10 cellular contexts compared by ENCODE assay signal in the genomic region with DNA sequence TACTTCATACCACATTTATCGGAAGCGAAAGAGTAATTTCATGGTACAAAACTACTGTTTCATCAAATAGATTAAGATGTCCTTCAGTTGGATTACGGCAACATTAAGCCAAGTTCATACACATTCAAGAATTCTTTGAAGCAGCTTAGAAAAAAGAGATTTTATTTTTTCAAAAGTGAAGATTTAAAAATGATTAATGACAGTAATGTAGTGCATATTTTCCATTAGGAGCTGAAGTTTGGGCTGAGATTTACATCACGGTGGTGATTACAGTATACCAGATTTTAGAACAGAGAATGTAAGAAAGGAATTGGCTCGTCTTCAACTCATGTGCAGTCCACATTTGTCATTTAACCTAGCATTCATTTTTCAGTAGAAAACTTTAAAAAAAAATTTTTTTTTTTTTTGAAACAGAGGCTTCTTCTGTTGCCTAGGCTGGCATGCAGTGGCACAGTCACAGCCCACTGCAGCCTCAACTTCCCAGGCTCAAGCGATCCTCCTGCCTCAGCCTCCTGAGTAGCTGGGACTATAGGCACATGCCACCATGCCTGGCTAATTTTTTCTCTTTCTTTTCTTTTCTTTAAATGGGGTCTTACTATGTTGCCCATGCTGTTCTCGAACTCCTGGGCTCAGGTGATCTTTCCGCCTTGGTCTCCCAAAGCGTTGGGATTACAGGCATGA. TPM values are rescaled to one million over a fixed set of nuclear protein-coding genes. Genes with fewer than 3 reads are reported as not detected.
A peak's percentile ranks its signal among the peaks of the same experiment; 100 is the strongest.
DNase-seq lines count a peak whose midpoint lies in the region; ATAC-seq and TF ChIP-seq lines count a peak whose summit lies in the region.
"Had no signal": no experiment of that assay in that cellular context is flagged by ENCODE, and none has a peak within 500 bp of the region (broad histone marks: within the 10 kb centered on the region; RNA-seq: fewer than 3 reads in every experiment).

No MANE protein-coding gene starts in this region.

- H2AFZ ChIP-seq in OCI-LY3 (ENCODE audit: low read depth, low read length), result no peak overlapping the region

- H4K20me1 ChIP-seq in OCI-LY3 (ENCODE audit: insufficient read depth, low read length), result peaks cover 8% of the 10 kb centered on the region

- no peaks in the 10 kb centered on the region for H3K9me3 ChIP-seq in OCI-LY3 (ENCODE audit: insufficient read depth, low read length)

- peak overlapping the region; percentile 99 for H3K4me2 ChIP-seq in OCI-LY3 (ENCODE audit: low read length)

- peaks cover 36% of the 10 kb centered on the region for H3K36me3 Mint-ChIP-seq in Calu3 (ENCODE audit: insufficient read depth, unreplicated experiment)
- no peaks in the 10 kb centered on the region for H3K36me3 Mint-ChIP-seq in neural crest cell (ENCODE audit: low read depth)

- TF ChIP-seq CTCF in Calu3 (IDR thresholded peaks at IDR 0.05; ENCODE audit: unreplicated experiment) (no peak), OCI-LY3 (IDR thresholded peaks at IDR 0.05; ENCODE audit: low read depth, low read length) (no peak), neural crest cell (conservative IDR thresholded peaks at IDR 0.05) (no peak)

- BruUV-seq in Calu3 (replicated peaks; lab: Mats Ljungman, UMichigan), result TSS peak; percentile 39

- H3K27me3 Mint-ChIP-seq in Calu3 (ENCODE audit: unreplicated experiment) (peaks cover 2% of the 10 kb centered on the region), neural crest cell (ENCODE audit: low read depth) (peaks cover 61% of the 10 kb centered on the region)

- CTCF ChIA-PET in Calu3 (lab: Charles Lee), result interaction anchor here (0.7 to 2.0 kb wide), 7 partner anchors 15 to 90 kb away, joined by 3 to 11 read pairs (median 6); no protein-coding TSS in a partner anchor

- H3K9ac ChIP-seq in OCI-LY3 (ENCODE audit: low read length), result no peak overlapping the region

- H3K36me3 ChIP-seq in OCI-LY3 (replicated peaks; ENCODE audit: low read depth, low read length), result no peaks in the 10 kb centered on the region

- peaks cover 17% of the 10 kb centered on the region for H3K4me1 ChIP-seq in OCI-LY3 (ENCODE audit: low read length)

- H3K27ac Mint-ChIP-seq in Calu3 (ENCODE audit: unreplicated experiment) (peak overlapping the region; percentile 63), neural crest cell (ENCODE audit: unreplicated experiment) (no peak overlapping the region)

- H3K4me3 Mint-ChIP-seq in Calu3 (ENCODE audit: low read depth, unreplicated experiment), result peak overlapping the region; percentile 79
- H3K4me3 Mint-ChIP-seq in neural crest cell, result peak overlapping the region; percentile 86

- H3K4me1 Mint-ChIP-seq in Calu3 (ENCODE audit: low read depth, unreplicated experiment), result peaks cover 35% of the 10 kb centered on the region
- peaks cover 8% of the 10 kb centered on the region for H3K4me1 Mint-ChIP-seq in neural crest cell

- intact Hi-C loops in Calu3 (cut with micrococcal nuclease; ENCODE audit: unreplicated experiment), result loop anchor here (2.0 kb wide), 1 partner anchor 89 kb away; no protein-coding TSS in a partner anchor
- intact Hi-C loops in left cardiac atrium (cut with DNase I), result loop anchor here (2.0 to 5.0 kb wide), 3 partner anchors 59 to 89 kb away; no protein-coding TSS in a partner anchor

- H3K27me3 ChIP-seq in OCI-LY3 (ENCODE audit: low read depth, low read length), result peaks cover 5% of the 10 kb centered on the region

- no peak overlapping the region for H3K27ac ChIP-seq in OCI-LY3 (ENCODE audit: low read length)
- H3K27ac ChIP-seq in cingulate gyrus (ENCODE audit: low read depth, low read length), result peak overlapping the region; percentile 69
- no peak overlapping the region for H3K27ac ChIP-seq in caudate nucleus (ENCODE audit: low read depth, low read length)

- peaks cover 39% of the 10 kb centered on the region for H3K79me2 ChIP-seq in OCI-LY3 (ENCODE audit: low read length)

- ATAC-seq in activated CD4-positive, CD25-positive, alpha-beta regulatory T cell treated with anti-CD3 and anti-CD28 coated beads, Interleukin-2, amount 50 U/mL, for 24 hours, result no peak
- ATAC-seq in left cardiac atrium (no peak), HG02759 (IDR thresholded peaks at IDR 0.05; ENCODE audit: unreplicated experiment) (no peak)

- H3K9me3 Mint-ChIP-seq in Calu3 (ENCODE audit: low read depth, unreplicated experiment) (no peaks in the 10 kb centered on the region), neural crest cell (no peaks in the 10 kb centered on the region)

- H3K4me3 ChIP-seq in OCI-LY3 (ENCODE audit: low read length), result peak overlapping the region; percentile 78

- DNase-seq in Calu3 (no peak), neural crest cell (ENCODE audit: low read depth, low spot score) (no peak), caudate nucleus (lab: John Stamatoyannopoulos, UW) (no peak), left cardiac atrium (no peak)
- DNase-seq: central memory CD4-positive, alpha-beta T cell; T-helper 9 cell had no signal

RNA-seq across cellular contexts. Expression of a gene that starts 1.9 kb away (rescaled TPM):
- total RNA-seq in Calu3 (2022) (26.8 and 29.1 TPM in 2 replicates), neural crest cell (2.9 TPM in 2 replicates), left cardiac atrium (10 to 100 TPM; 10.2 to 23.4 TPM)
